21 cellular contexts compared by ENCODE assay signal in genomic region chr4:37568494-37568893, GRCh38.
A peak's percentile ranks its signal among the peaks of the same experiment; 100 is the strongest.
DNase-seq lines count a peak whose midpoint lies in the region; ATAC-seq, FAIRE-seq and TF ChIP-seq lines count a peak whose summit lies in the region.
"Had no signal": no experiment of that assay in that cellular context is flagged by ENCODE, and none has a peak within 500 bp of the region (broad histone marks: within the 10 kb centered on the region; RNA-seq: fewer than 3 reads in every experiment).

No MANE protein-coding gene starts in this region.

- in situ Hi-C loops in GM12878 (cut with MboI), result loop anchor here (5.0 kb wide), 1 partner anchor 116 kb away; a partner anchor contains a TSS

- H3K9me3 ChIP-seq in Peyer's patch, result no peaks in the 10 kb centered on the region
- H3K9me3 ChIP-seq in GM12878 (replicated peaks; ENCODE audit: control insufficient read depth, insufficient read depth, low read length), result no peaks in the 10 kb centered on the region
- no peaks in the 10 kb centered on the region for H3K9me3 ChIP-seq in testis
- H3K9me3 ChIP-seq in tibial artery, result no peaks in the 10 kb centered on the region
- H3K9me3 ChIP-seq: A549 had no signal

- peak overlapping the region in 1 of 4 donors; percentile 88 for H3K27ac ChIP-seq in Peyer's patch
- H3K27ac ChIP-seq in GM12878 (ENCODE audit: control insufficient read depth, insufficient read depth), result no peak overlapping the region
- no peak overlapping the region for H3K27ac ChIP-seq in testis
- H3K27ac ChIP-seq in tibial artery, result no peak overlapping the region
- H3K27ac ChIP-seq: A549, HL-60 had no signal

- H3K27me3 Mint-ChIP-seq in Calu3 (ENCODE audit: unreplicated experiment) (no peaks in the 10 kb centered on the region), neural crest cell (ENCODE audit: low read depth) (no peaks in the 10 kb centered on the region)
- H3K27me3 Mint-ChIP-seq: CD4-positive, alpha-beta memory T cell had no signal

- no peak overlapping the region for H3K4me3 Mint-ChIP-seq in Calu3 (ENCODE audit: low read depth, unreplicated experiment)
- H3K4me3 Mint-ChIP-seq in neural crest cell, result no peak overlapping the region
- H3K4me3 Mint-ChIP-seq: CD4-positive, alpha-beta memory T cell; HFFc6 had no signal

- no peak overlapping the region for H2AFZ ChIP-seq in GM12878 (ENCODE audit: control insufficient read depth, low read depth, low read length)

- WGBS in GM12878 (ENCODE audit: insufficient coverage, insufficient replicate concordance, low lambda C conversion rate, missing lambda C conversion rate), result 17% methylated on average over 7 of the region's 7 CpGs
- WGBS in testis, 2 donors, result 68 to 70% methylated on average over 7 of the region's 7 CpGs

- H3K4me1 ChIP-seq in Peyer's patch, result no peaks in the 10 kb centered on the region
- H3K4me1 ChIP-seq in GM12878 (ENCODE audit: control insufficient read depth, insufficient read depth, low read length), result no peaks in the 10 kb centered on the region
- H3K4me1 ChIP-seq in testis, result no peaks in the 10 kb centered on the region
- H3K4me1 ChIP-seq in tibial artery, result no peaks in the 10 kb centered on the region
- H3K4me1 ChIP-seq: A549 had no signal

- DNase-seq in Calu3, result peak; percentile 30
- DNase-seq in Peyer's patch, result peak in 2 of 3 donors; percentile 71 to 78
- DNase-seq in GM12878 (ENCODE audit: low read depth, low spot score), result no peak
- no peak for DNase-seq in neural crest cell (ENCODE audit: low read depth, low spot score)
- no peak for DNase-seq in testis
- no peak for DNase-seq in tibial artery
- DNase-seq in hippocampal formation (lab: John Stamatoyannopoulos, UW), result no peak
- DNase-seq: CD4-positive, alpha-beta memory T cell; H7; HFFc6; NCI-H1092 treated with DMSO at 0.1 percent for 48 hours; NCI-H1694; NCI-H510A; NCI-H774; RPMI8226; SHP77 treated with DMSO at 0.1 percent for 48 hours had no signal

- CTCF ChIA-PET in Calu3 (lab: Charles Lee), result interaction anchor here (0.9 to 1.1 kb wide), 2 partner anchors 111 to 234 kb away, joined by 3 read pairs; no protein-coding TSS in a partner anchor
- CTCF ChIA-PET in GM12878 (lab: Yijun Ruan, JAX), result interaction anchor here (1.3 to 2.2 kb wide), 5 partner anchors 12 to 183 kb away, joined by 3 to 13 read pairs (median 4); a partner anchor contains a TSS

- no peaks in the 10 kb centered on the region for H3K9me3 Mint-ChIP-seq in Calu3 (ENCODE audit: low read depth, unreplicated experiment)
- peaks cover 4% of the 10 kb centered on the region for H3K9me3 Mint-ChIP-seq in neural crest cell
- H3K9me3 Mint-ChIP-seq: CD4-positive, alpha-beta memory T cell; HFFc6 had no signal

- POLR2A ChIA-PET in GM12878 (lab: Charles Lee), result interaction anchor here (0.7 kb wide), 1 partner anchor 37 kb away, joined by 7 read pairs; no protein-coding TSS in a partner anchor

- H3K9ac ChIP-seq in GM12878 (ENCODE audit: control insufficient read depth, insufficient read depth, low read length), result no peak overlapping the region

- ATAC-seq in GM12878 (peak; percentile 30; the same call in 1 of the 3 replicates), HG03342 (IDR thresholded peaks at IDR 0.05; ENCODE audit: unreplicated experiment) (no peak)
- ATAC-seq: SK-N-SH treated with all-trans-retinoic acid at 6 μM for 48 hours had no signal

- TF ChIP-seq RAD21 in GM12878 (IDR thresholded peaks at IDR 0.05; ENCODE audit: insufficient read depth, low read depth, low read length), result no peak

- H3K27ac Mint-ChIP-seq in Calu3 (ENCODE audit: unreplicated experiment) (peak overlapping the region; percentile 77), neural crest cell (ENCODE audit: unreplicated experiment) (peak overlapping the region; percentile 35)
- H3K27ac Mint-ChIP-seq: HFFc6 had no signal

- H3K79me2 ChIP-seq in GM12878 (ENCODE audit: control insufficient read depth, insufficient read depth, low read length), result no peaks in the 10 kb centered on the region

- no peak overlapping the region for H3K4me2 ChIP-seq in GM12878 (ENCODE audit: control insufficient read depth, insufficient read depth)
- H3K4me2 ChIP-seq: A549 had no signal

- no peak for TF ChIP-seq EP300 in GM12878 (IDR thresholded peaks at IDR 0.05; ENCODE audit: borderline replicate concordance in 1 of 2, control insufficient read depth in 1 of 2, low read depth in 2 of 2, low read length in 2 of 2)

- H3K4me1 Mint-ChIP-seq in Calu3 (ENCODE audit: low read depth, unreplicated experiment), result peaks cover 18% of the 10 kb centered on the region
- no peaks in the 10 kb centered on the region for H3K4me1 Mint-ChIP-seq in neural crest cell

- FAIRE-seq in GM12878 (lab: Jason Lieb, UNC), result no peak
- FAIRE-seq: A549, GM12892 had no signal

- H3K27me3 ChIP-seq in Peyer's patch (no peaks in the 10 kb centered on the region), GM12878 (replicated peaks in 1 of 2; ENCODE audit: control insufficient read depth in 2 of 2, insufficient read depth in 2 of 2, low read length in 1 of 2) (no peaks in the 10 kb centered on the region), testis (no peaks in the 10 kb centered on the region), tibial artery (no peaks in the 10 kb centered on the region)

- H3K4me3 ChIP-seq in Peyer's patch (no peak overlapping the region), GM12878 (no peak overlapping the region), testis (no peak overlapping the region), tibial artery (no peak overlapping the region)
- H3K4me3 ChIP-seq: A549 had no signal

- intact Hi-C loops in Calu3 (cut with micrococcal nuclease; ENCODE audit: unreplicated experiment) (no loop called here), GM12878 (cut with micrococcal nuclease; ENCODE audit: unreplicated experiment) (loop anchor here (5.0 kb wide), 1 partner anchor 1216 kb away; no protein-coding TSS in a partner anchor), testis (cut with DNase I; ENCODE audit: low total_unique reads) (no loop called here), tibial artery (cut with DNase I; ENCODE audit: low total_unique reads) (no loop called here)

- no peak for TF ChIP-seq CTCF in Calu3 (IDR thresholded peaks at IDR 0.05; ENCODE audit: unreplicated experiment)
- peak in 1 of 6 experiments; percentile 14 for TF ChIP-seq CTCF in Peyer's patch (IDR thresholded peaks at IDR 0.05)
- no peak for TF ChIP-seq CTCF in GM12878 (IDR thresholded peaks at IDR 0.05 in 2 of 3, conservative IDR thresholded peaks at IDR 0.05 in 1 of 3; ENCODE audit: control insufficient read depth in 2 of 3, extremely low read depth in 1 of 3, insufficient read depth in 1 of 3, low read depth in 3 of 3, low read length in 3 of 3)
- TF ChIP-seq CTCF in neural crest cell (conservative IDR thresholded peaks at IDR 0.05), result no peak
- TF ChIP-seq CTCF in testis (IDR thresholded peaks at IDR 0.05), result no peak
- TF ChIP-seq CTCF in tibial artery (IDR thresholded peaks at IDR 0.05), result no peak

- H3K36me3 ChIP-seq in Peyer's patch, result no peaks in the 10 kb centered on the region
- no peaks in the 10 kb centered on the region for H3K36me3 ChIP-seq in GM12878 (ENCODE audit: control insufficient read depth in 2 of 2, insufficient read depth in 2 of 2, low read length in 1 of 2)
- H3K36me3 ChIP-seq in testis (ENCODE audit: low read depth, missing control alignments), result no peaks in the 10 kb centered on the region
- H3K36me3 ChIP-seq in tibial artery, result no peaks in the 10 kb centered on the region

- no peaks in the 10 kb centered on the region for H4K20me1 ChIP-seq in GM12878 (ENCODE audit: control insufficient read depth, insufficient read depth)

- TF ChIP-seq POLR2A in Peyer's patch (IDR thresholded peaks at IDR 0.05) (no peak), GM12878 (IDR thresholded peaks at IDR 0.05; ENCODE audit: low read depth, low read length) (no peak), testis (IDR thresholded peaks at IDR 0.05) (no peak)

- peaks cover 10% of the 10 kb centered on the region for H3K36me3 Mint-ChIP-seq in Calu3 (ENCODE audit: insufficient read depth, unreplicated experiment)
- H3K36me3 Mint-ChIP-seq in neural crest cell (ENCODE audit: low read depth), result peaks cover 8% of the 10 kb centered on the region
- H3K36me3 Mint-ChIP-seq: CD4-positive, alpha-beta memory T cell had no signal

- RAD21 ChIA-PET in GM12878 (lab: Charles Lee; ENCODE audit: unreplicated experiment), result interaction anchor here (1.1 kb wide), 1 partner anchor 116 kb away, joined by 3 read pairs; no protein-coding TSS in a partner anchor

- BruUV-seq in Calu3 (replicated peaks; lab: Mats Ljungman, UMichigan) (no TSS peak), GM12878 (replicated peaks; lab: Mats Ljungman, UMichigan) (no TSS peak)

- SMC1A ChIA-PET in GM12878 (lab: Charles Lee; ENCODE audit: uncharacterized antibody, unreplicated experiment), result interaction anchor here (1.4 kb wide), 1 partner anchor 115 kb away, joined by 4 read pairs; a partner anchor contains a TSS

TF ChIP-seq in GM12878, 131 proteins besides CTCF, POLR2A, EP300 and RAD21 (continues in another document):
- no peak for TF ChIP-seq HCFC1 (IDR thresholded peaks at IDR 0.05; ENCODE audit: low read length)
- no peak for TF ChIP-seq E2F4 (IDR thresholded peaks at IDR 0.05; ENCODE audit: low read depth, low read length)
- no peak for TF ChIP-seq FOXK2 (IDR thresholded peaks at IDR 0.05)
- TF ChIP-seq JUND (IDR thresholded peaks at IDR 0.05; ENCODE audit: low read depth, low read length), result no peak
- no peak for TF ChIP-seq FOS (IDR thresholded peaks at IDR 0.05; ENCODE audit: borderline replicate concordance, extremely low read depth, insufficient read length)
- TF ChIP-seq LARP7 (IDR thresholded peaks at IDR 0.05), result no peak
- no peak for TF ChIP-seq TAF1 (IDR thresholded peaks at IDR 0.05; ENCODE audit: borderline replicate concordance, low read depth, low read length)
- TF ChIP-seq MTA3 (IDR thresholded peaks at IDR 0.05; ENCODE audit: borderline replicate concordance, low read length), result no peak
- no peak for TF ChIP-seq WRNIP1 (IDR thresholded peaks at IDR 0.05; ENCODE audit: borderline replicate concordance, low read depth, low read length)
- TF ChIP-seq NR2C1 (IDR thresholded peaks at IDR 0.05), result no peak

Comparison
In these comparisons a context has a peak if more than half of its experiments do, and no peak if none do; other contexts are left out.
1. DNase-seq: peak in Calu3 (single experiment) and Peyer's patch (2 of 3); none in GM12878 (single experiment), neural crest cell (single experiment), testis (single experiment), tibial artery (0 of 2) and hippocampal formation (0 of 2).